Comparison of ENCODE assay signal across 8 cellular contexts in the genomic region with DNA sequence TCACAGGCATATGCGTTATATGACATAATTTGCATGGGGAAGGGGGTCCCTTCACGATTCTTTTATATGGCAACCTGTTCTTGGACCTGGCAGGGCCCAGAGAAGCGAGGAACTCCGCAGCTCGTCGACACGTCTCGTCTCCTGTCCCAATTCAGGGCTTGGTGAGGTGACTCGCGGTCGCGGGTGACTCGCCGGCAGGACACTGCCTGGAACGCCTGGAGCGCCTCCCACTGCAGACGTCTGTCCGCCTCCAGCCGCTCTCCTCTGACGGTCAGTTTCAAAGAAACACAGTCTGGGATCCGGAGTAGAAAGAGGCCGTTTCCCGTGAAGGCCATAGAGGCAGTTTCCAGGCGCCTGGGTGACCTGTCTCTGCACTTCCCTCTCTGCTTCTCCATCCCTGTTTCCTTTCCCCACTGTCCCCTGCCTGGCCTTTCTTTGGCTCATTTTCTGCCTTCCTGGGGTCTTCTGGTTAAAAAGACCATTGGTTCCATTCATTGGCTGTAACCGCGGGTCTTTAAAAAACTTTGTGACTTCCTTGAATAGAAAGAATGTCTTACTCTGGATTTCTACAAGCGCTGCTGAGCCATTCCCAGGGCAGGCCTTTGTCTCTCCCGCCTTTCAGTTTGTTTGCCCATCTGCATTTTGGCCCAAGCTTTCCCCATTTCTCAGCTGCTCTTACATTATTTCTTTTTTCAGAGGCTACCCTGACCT. TPM values are rescaled to one million over a fixed set of nuclear protein-coding genes. Genes with fewer than 3 reads are reported as not detected.
DNase-seq lines count a peak whose midpoint lies in the region; ATAC-seq and TF ChIP-seq lines count a peak whose summit lies in the region.

No MANE protein-coding gene starts in this region.

- H3K9me3 Mint-ChIP-seq in activated B cell treated with CpG ODN at 0.5 μM for 24 hours = no peaks in the 10 kb centered on the region

- H3K27ac ChIP-seq in right atrium auricular region = peak overlapping the region; percentile 96 to 98

- DNase-seq in G401 (ENCODE audit: low spot score) = peak; percentile 8
- DNase-seq in activated B cell treated with CpG ODN at 0.5 μM for 24 hours = no peak
- DNase-seq in right atrium auricular region (ENCODE audit: low spot score) = peak; percentile 76
- DNase-seq in renal cortical epithelial cell (ENCODE audit: low read depth) = peak; percentile 21
- no peak for DNase-seq in midbrain (lab: John Stamatoyannopoulos, UW)
- DNase-seq in sciatic nerve (ENCODE audit: low spot score) = no peak
- no peak for DNase-seq in SIG-M5 treated with dmso at 0.1 percent for 504 hours (lab: John Stamatoyannopoulos, UW; ENCODE audit: unreplicated experiment)

- peaks cover 0 to 40% of the 10 kb centered on the region in 2 donors for H3K4me1 ChIP-seq in right atrium auricular region

- POLR2A ChIA-PET in activated B cell treated with CpG ODN at 0.5 μM for 24 hours (lab: Charles Lee) = interaction anchor here (1.1 kb wide), 1 partner anchor 98 kb away, joined by 4 read pairs; no protein-coding TSS in a partner anchor

- H3K27me3 Mint-ChIP-seq in activated B cell treated with CpG ODN at 0.5 μM for 24 hours = no peaks in the 10 kb centered on the region

- in situ Hi-C loops in G401 (cut with HindIII; ENCODE audit: low sequenced_read_pairs) = no loop called here

- peak overlapping the region; percentile 55 to 86 for H3K4me3 ChIP-seq in right atrium auricular region

- peaks cover 42% of the 10 kb centered on the region for H3K4me1 Mint-ChIP-seq in activated B cell treated with CpG ODN at 0.5 μM for 24 hours

- intact Hi-C loops in activated B cell treated with CpG ODN at 0.5 μM for 24 hours (cut with micrococcal nuclease) = no loop called here
- intact Hi-C loops in sciatic nerve (cut with DNase I) = no loop called here

- TF ChIP-seq CTCF in activated B cell treated with CpG ODN at 0.5 μM for 24 hours (IDR thresholded peaks at IDR 0.05) (no peak), right atrium auricular region (IDR thresholded peaks at IDR 0.05) (no peak)

- no peaks in the 10 kb centered on the region for H3K9me3 ChIP-seq in right atrium auricular region

- peaks cover 7% of the 10 kb centered on the region for H3K36me3 Mint-ChIP-seq in activated B cell treated with CpG ODN at 0.5 μM for 24 hours (ENCODE audit: low read depth)

- H3K27ac Mint-ChIP-seq in activated B cell treated with CpG ODN at 0.5 μM for 24 hours = no peak overlapping the region

- no peak for ATAC-seq in activated B cell treated with CpG ODN at 0.5 μM for 24 hours (ENCODE audit: low read depth)
- no peak for ATAC-seq in sciatic nerve
- ATAC-seq in GM18858 (IDR thresholded peaks at IDR 0.05; ENCODE audit: unreplicated experiment) = no peak

- no peaks in the 10 kb centered on the region for H3K27me3 ChIP-seq in right atrium auricular region

- CTCF ChIA-PET in activated B cell treated with CpG ODN at 0.5 μM for 24 hours (lab: Charles Lee) = interaction anchor here (1.4 to 2.6 kb wide), 2 partner anchors 20 to 145 kb away, joined by 3 to 8 read pairs; no protein-coding TSS in a partner anchor

- H3K36me3 ChIP-seq in right atrium auricular region = peaks cover 20% of the 10 kb centered on the region

- peak overlapping the region; percentile 88 for H3K4me3 Mint-ChIP-seq in activated B cell treated with CpG ODN at 0.5 μM for 24 hours

RNA-seq across cellular contexts. Expression of gene UPP1, which starts 1.2 kb away (rescaled TPM):
- total RNA-seq in G401 (2014; rRNA removed; shearing (Covaris generic)) = 55.9 and 56.2 TPM in 2 replicates
- 3.3 and 3.5 TPM in 2 replicates for total RNA-seq in activated B cell treated with CpG ODN at 0.5 μM for 24 hours
- 10 to 100 TPM; 11.1 to 11.2 TPM for total RNA-seq in right atrium auricular region
- 9.3 and 18.1 TPM in 2 replicates for total RNA-seq in renal cortical epithelial cell
- total RNA-seq in sciatic nerve = 24.3 TPM

RNA-seq across cellular contexts. Expression of gene C7orf57, which starts 54.9 kb away (rescaled TPM):
- total RNA-seq in G401 (2014; rRNA removed; shearing (Covaris generic)) = 0.47 and 0.49 TPM in 2 replicates
- total RNA-seq in activated B cell treated with CpG ODN at 0.5 μM for 24 hours = not detected in 2 replicates
- total RNA-seq in right atrium auricular region = not detected
- total RNA-seq in renal cortical epithelial cell = not detected in 2 replicates
- total RNA-seq in sciatic nerve = not detected

Comparison
In these comparisons a context has a peak if more than half of its experiments do, and no peak if none do; other contexts are left out.
1. DNase-seq: peak in G401 (single experiment), right atrium auricular region (single experiment) and renal cortical epithelial cell (single experiment); none in activated B cell treated with CpG ODN at 0.5 μM for 24 hours (single experiment), midbrain (single experiment), sciatic nerve (single experiment) and SIG-M5 treated with dmso at 0.1 percent for 504 hours (single experiment).